Comparison of ENCODE assay signal across 10 cellular contexts in the genomic region with DNA sequence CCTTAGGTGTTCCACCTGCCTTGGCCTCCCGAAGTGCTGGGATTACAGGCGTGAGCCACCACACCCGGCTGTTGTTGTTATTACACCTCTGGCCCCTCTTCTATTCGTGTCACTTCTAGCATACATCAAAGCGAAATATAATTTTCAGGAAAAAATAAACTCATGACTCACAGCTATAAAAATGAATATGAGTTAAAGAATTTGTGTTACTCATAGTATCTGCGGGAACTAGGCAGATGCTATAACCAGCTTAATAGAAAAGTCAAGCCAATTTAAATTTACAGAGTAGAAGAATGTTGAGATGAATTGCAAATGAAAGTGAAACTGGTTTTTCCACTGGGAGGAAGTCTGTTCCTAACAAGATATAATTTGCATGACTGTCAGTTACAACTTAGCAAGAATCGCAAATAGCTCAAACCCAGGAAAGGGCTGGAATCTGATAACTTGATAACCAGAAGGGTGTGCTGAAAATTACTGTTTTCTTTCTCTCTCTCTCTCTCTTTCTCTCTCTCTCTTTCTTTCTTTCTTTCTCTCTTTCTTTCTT.
DNase-seq lines count a peak whose midpoint lies in the region.
"Had no signal": no experiment of that assay in that cellular context is flagged by ENCODE, and none has a peak within 500 bp of the region (broad histone marks: within the 10 kb centered on the region; RNA-seq: fewer than 3 reads in every experiment).

No MANE protein-coding gene starts in this region.

- H3K27ac Mint-ChIP-seq in dendritic cell treated with granulocyte-macrophage colony-stimulating factor and Interleukin-4, amounts not matched to agents 40 ng/mL and 50 ng/mL, for 4 days, result peak overlapping the region; percentile 82

- peak overlapping the region; percentile 76 for H3K4me3 Mint-ChIP-seq in dendritic cell treated with granulocyte-macrophage colony-stimulating factor and Interleukin-4, amounts not matched to agents 40 ng/mL and 50 ng/mL, for 4 days

- peak overlapping the region in 4 of 7 experiments; percentile 0 to 23 (median 7) for H3K4me3 ChIP-seq in skin epidermis
- H3K4me3 ChIP-seq: A549, PC-9 had no signal

- H3K9me3 Mint-ChIP-seq in dendritic cell treated with granulocyte-macrophage colony-stimulating factor and Interleukin-4, amounts not matched to agents 40 ng/mL and 50 ng/mL, for 4 days, result no peaks in the 10 kb centered on the region

- H3K27me3 Mint-ChIP-seq in dendritic cell treated with granulocyte-macrophage colony-stimulating factor and Interleukin-4, amounts not matched to agents 40 ng/mL and 50 ng/mL, for 4 days, result peaks cover 2% of the 10 kb centered on the region

- peaks cover 16% of the 10 kb centered on the region for H3K4me1 Mint-ChIP-seq in dendritic cell treated with granulocyte-macrophage colony-stimulating factor and Interleukin-4, amounts not matched to agents 40 ng/mL and 50 ng/mL, for 4 days (ENCODE audit: low read depth)

- DNase-seq in NCI-H510A treated with DMSO at 0.1 percent for 48 hours (lab: John Stamatoyannopoulos, UW) (peak; percentile 5), NCI-H510A (lab: John Stamatoyannopoulos, UW) (no peak), RKO (ENCODE audit: low spot score) (peak; percentile 87), NCI-H146 (lab: John Stamatoyannopoulos, UW) (no peak), NCI-H524 treated with DMSO at 0.1 percent for 48 hours (lab: John Stamatoyannopoulos, UW) (no peak), activated gamma-delta T cell treated with Interleukin-2 at 50 U/mL for 16 hours (no peak)

- H3K36me3 Mint-ChIP-seq in dendritic cell treated with granulocyte-macrophage colony-stimulating factor and Interleukin-4, amounts not matched to agents 40 ng/mL and 50 ng/mL, for 4 days (ENCODE audit: low read depth), result no peaks in the 10 kb centered on the region

- intact Hi-C loops in dendritic cell treated with granulocyte-macrophage colony-stimulating factor and Interleukin-4, amounts not matched to agents 40 ng/mL and 50 ng/mL, for 4 days (cut with micrococcal nuclease), result no loop called here

- no peak overlapping the region for H3K27ac ChIP-seq in skin epidermis
- H3K27ac ChIP-seq: A549, PC-9 had no signal

Comparison
In these comparisons a context has a peak if more than half of its experiments do, and no peak if none do; other contexts are left out.
1. DNase-seq: peak in NCI-H510A treated with DMSO at 0.1 percent for 48 hours (single experiment) and RKO (single experiment); none in NCI-H510A (single experiment), NCI-H146 (single experiment), NCI-H524 treated with DMSO at 0.1 percent for 48 hours (single experiment) and activated gamma-delta T cell treated with Interleukin-2 at 50 U/mL for 16 hours (single experiment).